ENCODE assay signal across 24 cellular contexts in genomic region chr1:208538078-208538477, GRCh38.
"Had no signal": no experiment of that assay in that cellular context is flagged by ENCODE, and none has a peak within 500 bp of the region (broad histone marks: within the 10 kb centered on the region; RNA-seq: fewer than 3 reads in every experiment).

No MANE protein-coding gene starts in this region.

- H3K27ac Mint-ChIP-seq: naive thymus-derived CD4-positive, alpha-beta T cell; natural killer cell treated with Interleukin-12 subunit alpha and Interleukin-12 subunit beta and Interleukin-15 and Interleukin-18, amount 100 ng/mL, for 72 hours; stimulated activated naive B cell treated with anti-CD40 and anti-IgM and Interleukin-4, amounts not matched to agents 10 μg/mL and 1 μg/mL and 100 μg/mL, for 72 hours; type B pancreatic cell had no signal

- H3K4me1 ChIP-seq: lower lobe of right lung, parathyroid adenoma, right atrium auricular region, right lobe of liver, stomach, testis, tibial artery, uterus had no signal

- H3K4me3 Mint-ChIP-seq: naive thymus-derived CD4-positive, alpha-beta T cell; natural killer cell treated with Interleukin-12 subunit alpha and Interleukin-12 subunit beta and Interleukin-15 and Interleukin-18, amount 100 ng/mL, for 72 hours; stimulated activated naive B cell treated with anti-CD40 and anti-IgM and Interleukin-4, amounts not matched to agents 10 μg/mL and 1 μg/mL and 100 μg/mL, for 72 hours; type B pancreatic cell had no signal

- H3K36me3 ChIP-seq: heart left ventricle, lower lobe of right lung, right atrium auricular region, right lobe of liver, stomach, tibial artery, uterus had no signal

- H3K27me3 ChIP-seq: heart left ventricle, hepatocyte, right atrium auricular region, right lobe of liver, testis, uterus had no signal

- H3K4me3 ChIP-seq: heart left ventricle, hepatocyte, lower lobe of right lung, mucosa of descending colon, psoas muscle, right atrium auricular region, right lobe of liver, smooth muscle cell, stomach, testis, tibial artery, uterus had no signal

- H3K4me1 Mint-ChIP-seq: naive thymus-derived CD4-positive, alpha-beta T cell; stimulated activated naive B cell treated with anti-CD40 and anti-IgM and Interleukin-4, amounts not matched to agents 10 μg/mL and 1 μg/mL and 100 μg/mL, for 72 hours had no signal

- H3K9me3 ChIP-seq: heart left ventricle, lower lobe of right lung, mucosa of descending colon, psoas muscle, right atrium auricular region, right lobe of liver, stomach, testis, tibial artery, uterus had no signal

- H3K36me3 Mint-ChIP-seq: naive thymus-derived CD4-positive, alpha-beta T cell; natural killer cell treated with Interleukin-12 subunit alpha and Interleukin-12 subunit beta and Interleukin-15 and Interleukin-18, amount 100 ng/mL, for 72 hours; stimulated activated naive B cell treated with anti-CD40 and anti-IgM and Interleukin-4, amounts not matched to agents 10 μg/mL and 1 μg/mL and 100 μg/mL, for 72 hours; type B pancreatic cell had no signal

- H3K9me3 Mint-ChIP-seq: stimulated activated naive B cell treated with anti-CD40 and anti-IgM and Interleukin-4, amounts not matched to agents 10 μg/mL and 1 μg/mL and 100 μg/mL, for 72 hours had no signal

- DNase-seq: lower lobe of right lung; midbrain; mucosa of descending colon; naive thymus-derived CD4-positive, alpha-beta T cell; psoas muscle; right lobe of liver; stimulated activated CD4-positive, alpha-beta T cell treated with anti-CD3 and anti-CD28 coated beads, Interleukin-12 subunit alpha, Interleukin-12 subunit beta, amount 100 ng/mL, for 4 hours; stimulated activated CD4-positive, alpha-beta T cell treated with anti-CD3 and anti-CD28 coated beads, Interleukin-15, amount 100 ng/mL, for 24 hours; stimulated activated CD4-positive, alpha-beta T cell treated with anti-CD3 and anti-CD28 coated beads, Interleukin-2, amount 100 ng/mL, for 24 hours; stimulated activated CD4-positive, alpha-beta T cell treated with anti-CD3 and anti-CD28 coated beads, Interleukin-4, amount 100 ng/mL, for 1 hour; stimulated activated naive B cell treated with anti-CD40 and anti-IgM and Interleukin-4, amounts not matched to agents 10 μg/mL and 1 μg/mL and 100 μg/mL, for 72 hours; stimulated activated naive CD8-positive, alpha-beta T cell treated with anti-CD3 and anti-CD28 coated beads, Interleukin-15, Interleukin-2, amounts not matched to agents 100 U/mL and 50 U/mL, for 24 hours; stomach; testis; tibial artery; uterus had no signal

- H3K27ac ChIP-seq: hepatocyte, lower lobe of right lung, parathyroid adenoma, psoas muscle, right atrium auricular region, right lobe of liver, testis, tibial artery, uterus had no signal

- ATAC-seq: left lobe of liver; natural killer cell treated with Interleukin-12 subunit alpha and Interleukin-12 subunit beta and Interleukin-15 and Interleukin-18, amount 100 ng/mL, for 72 hours; psoas muscle; stimulated activated naive B cell treated with anti-CD40 and anti-IgM and Interleukin-4, amounts not matched to agents 10 μg/mL and 1 μg/mL and 100 μg/mL, for 72 hours; stimulated activated naive CD8-positive, alpha-beta T cell treated with anti-CD3 and anti-CD28 coated beads, Interleukin-15, Interleukin-2, amounts not matched to agents 100 U/mL and 50 U/mL, for 24 hours had no signal
